28 cellular contexts compared by ENCODE assay signal in genomic region chrX:87890437-87890836, GRCh38.
"Had no signal": no experiment of that assay in that cellular context is flagged by ENCODE, and none has a peak within 500 bp of the region (broad histone marks: within the 10 kb centered on the region; RNA-seq: fewer than 3 reads in every experiment).

No MANE protein-coding gene starts in this region.

- ATAC-seq: effector memory CD8-positive, alpha-beta T cell; esophagus mucosa; foreskin keratinocyte; gastrocnemius medialis; gastroesophageal sphincter; heart left ventricle; heart right ventricle had no signal

- H3K27me3 ChIP-seq: colonic mucosa, esophagus muscularis mucosa, esophagus squamous epithelium, foreskin keratinocyte, gastrocnemius medialis, gastroesophageal sphincter, heart left ventricle had no signal

- H3K27ac ChIP-seq: colonic mucosa, coronary artery, dorsolateral prefrontal cortex, epithelial cell of prostate, esophagus muscularis mucosa, esophagus squamous epithelium, foreskin keratinocyte, gastrocnemius medialis, gastroesophageal sphincter, heart left ventricle, heart right ventricle had no signal

- H3K9me3 ChIP-seq: colonic mucosa, esophagus muscularis mucosa, esophagus squamous epithelium, gastrocnemius medialis, gastroesophageal sphincter, heart left ventricle, heart right ventricle had no signal

- H3K36me3 ChIP-seq: colonic mucosa, esophagus muscularis mucosa, esophagus squamous epithelium, gastrocnemius medialis, gastroesophageal sphincter, heart left ventricle, heart right ventricle had no signal

- FAIRE-seq: endometrium, endothelial cell of umbilical vein, frontal cortex had no signal

- H3K9me3 Mint-ChIP-seq: dendritic cell treated with granulocyte-macrophage colony-stimulating factor and Interleukin-4, amounts not matched to agents 40 ng/mL and 50 ng/mL, for 4 days; effector memory CD8-positive, alpha-beta T cell; endodermal cell had no signal

- DNase-seq: colonic mucosa; cortex of kidney; dermis blood vessel endothelial cell; dorsolateral prefrontal cortex; effector CD4-positive, alpha-beta T cell; effector CD8-positive, alpha-beta T cell; effector memory CD4-positive, alpha-beta T cell; effector memory CD8-positive, alpha-beta T cell; endodermal cell; erythroblast; esophagus squamous epithelium; foreskin fibroblast; foreskin keratinocyte; foreskin melanocyte; gastrocnemius medialis; glutamatergic neuron; head of caudate nucleus; heart left ventricle; heart right ventricle had no signal

- H3K4me3 Mint-ChIP-seq: dendritic cell treated with granulocyte-macrophage colony-stimulating factor and Interleukin-4, amounts not matched to agents 40 ng/mL and 50 ng/mL, for 4 days; effector memory CD8-positive, alpha-beta T cell; endodermal cell had no signal

- H3K27me3 Mint-ChIP-seq: dendritic cell treated with granulocyte-macrophage colony-stimulating factor and Interleukin-4, amounts not matched to agents 40 ng/mL and 50 ng/mL, for 4 days had no signal

- H3K4me3 ChIP-seq: colonic mucosa, coronary artery, dorsolateral prefrontal cortex, esophagus muscularis mucosa, esophagus squamous epithelium, gastrocnemius medialis, gastroesophageal sphincter, heart left ventricle, heart right ventricle had no signal

- H3K4me1 Mint-ChIP-seq: endodermal cell had no signal

- H3K4me1 ChIP-seq: colonic mucosa, esophagus muscularis mucosa, esophagus squamous epithelium, foreskin keratinocyte, gastrocnemius medialis, gastroesophageal sphincter, heart left ventricle, heart right ventricle had no signal

- H3K27ac Mint-ChIP-seq: dendritic cell treated with granulocyte-macrophage colony-stimulating factor and Interleukin-4, amounts not matched to agents 40 ng/mL and 50 ng/mL, for 4 days; effector memory CD8-positive, alpha-beta T cell; endodermal cell had no signal
